ENCODE assay signal across 8 cellular contexts in the genomic region with DNA sequence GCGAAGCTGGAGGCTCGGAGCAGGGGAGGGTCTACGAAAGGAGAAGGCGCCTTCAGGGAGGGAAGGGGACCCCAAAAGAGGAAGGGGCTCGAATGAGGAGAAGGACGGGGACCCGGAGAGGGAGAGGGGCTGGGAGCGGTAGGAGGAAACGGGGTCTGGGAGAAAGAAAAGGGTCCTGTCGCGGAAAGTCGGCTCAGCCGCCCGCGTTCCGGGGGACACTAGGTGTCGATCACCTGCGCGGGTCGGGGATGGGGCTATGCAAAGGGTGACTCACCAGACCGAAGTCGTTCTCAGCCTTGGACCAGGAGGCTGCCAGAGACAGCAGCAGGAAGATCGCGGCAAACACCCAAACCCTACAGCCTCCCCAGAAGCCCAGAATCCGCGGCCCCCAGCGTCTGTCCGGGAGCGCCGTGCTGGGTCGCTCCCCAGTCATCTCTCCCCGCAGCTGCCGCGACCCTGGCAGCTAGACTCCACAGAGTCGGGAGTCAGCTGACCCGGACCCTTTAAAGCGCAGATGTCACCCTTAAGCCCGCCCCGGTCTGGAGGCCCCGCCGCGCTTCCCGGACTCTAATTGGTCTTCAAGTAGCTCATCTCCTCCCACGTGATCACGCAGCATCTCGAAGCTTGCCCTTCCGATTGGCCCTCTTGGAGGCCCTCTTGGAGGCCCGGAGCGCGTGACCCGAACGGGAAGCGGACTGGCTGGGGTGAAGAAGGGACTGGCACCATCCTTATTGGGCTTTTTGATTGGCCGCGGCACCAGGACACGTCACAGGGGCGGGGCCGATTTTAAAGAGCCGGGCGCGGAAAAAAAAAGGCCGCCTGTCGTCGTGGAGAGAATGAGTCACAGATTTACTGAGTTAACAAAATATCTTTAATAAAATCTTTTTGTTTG. TPM values are rescaled to one million over a fixed set of nuclear protein-coding genes. Genes with fewer than 3 reads are reported as not detected.
DNase-seq lines count a peak whose midpoint lies in the region; ATAC-seq and TF ChIP-seq lines count a peak whose summit lies in the region.

NEU1 (minus strand) TSS at position 478 of the 892 bp plus-strand sequence; CDS start at position 433, 45 bp downstream.

- H4K20me1 ChIP-seq in SU-DHL-6 (ENCODE audit: low read depth, low read length) (no peaks in the 10 kb centered on the region), osteoblast (ENCODE audit: insufficient read depth, low read length) (no peaks in the 10 kb centered on the region)

- ATAC-seq in HG02678 (IDR thresholded peaks at IDR 0.05; ENCODE audit: unreplicated experiment) = peak; percentile 95
- ATAC-seq in activated naive CD8-positive, alpha-beta T cell treated with anti-CD3 and anti-CD28 coated beads, Interleukin-2, amount 10 ng/mL, durations not matched to agents 7 days and 5 days (ENCODE audit: low read depth) = peak; percentile 96
- peak; percentile 97 for ATAC-seq in thoracic aorta (ENCODE audit: insufficient number of reproducible peaks, low FRiP score, low read depth)

- peaks cover 13% of the 10 kb centered on the region for H3K4me1 Mint-ChIP-seq in activated naive CD8-positive, alpha-beta T cell treated with anti-CD3 and anti-CD28 coated beads, Interleukin-2, amount 10 ng/mL, durations not matched to agents 7 days and 5 days
- H3K4me1 Mint-ChIP-seq in glutamatergic neuron (ENCODE audit: low read depth, unreplicated experiment) = peaks cover 2% of the 10 kb centered on the region

- POLR2A ChIA-PET in activated naive CD8-positive, alpha-beta T cell treated with anti-CD3 and anti-CD28 coated beads, Interleukin-2, amount 10 ng/mL, durations not matched to agents 7 days and 5 days (lab: Charles Lee) = interaction anchor here (0.7 to 2.6 kb wide), 17 partner anchors 14 to 1109 kb away, joined by 3 to 30 read pairs (median 4); partner anchors contain the start of genes ABHD16A, EHMT2, FKBPL and GPANK1

- H3K9me2 ChIP-seq in SU-DHL-6 (replicated peaks; ENCODE audit: insufficient read depth, low read length) = no peaks in the 10 kb centered on the region

- H3K79me2 ChIP-seq in SU-DHL-6 (ENCODE audit: insufficient read depth, low read length) = peaks cover 5% of the 10 kb centered on the region; the same call in 1 of the 2 replicates
- H3K79me2 ChIP-seq in osteoblast (ENCODE audit: insufficient read depth, low read length) = peaks cover 29% of the 10 kb centered on the region

- H3K36me3 ChIP-seq in SU-DHL-6 (ENCODE audit: low read length) = no peaks in the 10 kb centered on the region
- H3K36me3 ChIP-seq in osteoblast (ENCODE audit: insufficient read depth, low read length) = peaks cover 32% of the 10 kb centered on the region
- H3K36me3 ChIP-seq in thoracic aorta = peaks cover 15% of the 10 kb centered on the region

- H3K9ac ChIP-seq in SU-DHL-6 (ENCODE audit: low read length) = peak within 1 kb of the TSS; percentile 66

- peaks cover 4% of the 10 kb centered on the region for H3K27me3 Mint-ChIP-seq in activated naive CD8-positive, alpha-beta T cell treated with anti-CD3 and anti-CD28 coated beads, Interleukin-2, amount 10 ng/mL, durations not matched to agents 7 days and 5 days
- H3K27me3 Mint-ChIP-seq in glutamatergic neuron (ENCODE audit: unreplicated experiment) = peaks cover 9% of the 10 kb centered on the region

- peak within 1 kb of the TSS; percentile 86 for H3K27ac Mint-ChIP-seq in activated naive CD8-positive, alpha-beta T cell treated with anti-CD3 and anti-CD28 coated beads, Interleukin-2, amount 10 ng/mL, durations not matched to agents 7 days and 5 days
- H3K27ac Mint-ChIP-seq in glutamatergic neuron (ENCODE audit: unreplicated experiment) = peak within 1 kb of the TSS; percentile 96

- peak; percentile 99 for DNase-seq in NCI-H128 (lab: John Stamatoyannopoulos, UW; ENCODE audit: unreplicated experiment)
- peak; percentile 95 for DNase-seq in activated naive CD8-positive, alpha-beta T cell treated with anti-CD3 and anti-CD28 coated beads, Interleukin-2, amount 10 ng/mL, durations not matched to agents 7 days and 5 days
- peak; percentile 96 for DNase-seq in glutamatergic neuron
- DNase-seq in osteoblast (ENCODE audit: insufficient read length, low spot score, missing footprints) = peak; percentile 100
- DNase-seq in thoracic aorta (ENCODE audit: low spot score) = peak; percentile 100

- no peaks in the 10 kb centered on the region for H3K9me3 Mint-ChIP-seq in activated naive CD8-positive, alpha-beta T cell treated with anti-CD3 and anti-CD28 coated beads, Interleukin-2, amount 10 ng/mL, durations not matched to agents 7 days and 5 days
- peaks cover 2% of the 10 kb centered on the region for H3K9me3 Mint-ChIP-seq in glutamatergic neuron (ENCODE audit: unreplicated experiment)

- H3K27me3 ChIP-seq in SU-DHL-6 (ENCODE audit: low read length) (no peaks in the 10 kb centered on the region), osteoblast (ENCODE audit: insufficient read depth, low read length) (no peaks in the 10 kb centered on the region), thoracic aorta (replicated peaks; ENCODE audit: insufficient read depth) (no peaks in the 10 kb centered on the region)

- H3K36me3 Mint-ChIP-seq in activated naive CD8-positive, alpha-beta T cell treated with anti-CD3 and anti-CD28 coated beads, Interleukin-2, amount 10 ng/mL, durations not matched to agents 7 days and 5 days = no peaks in the 10 kb centered on the region
- no peaks in the 10 kb centered on the region for H3K36me3 Mint-ChIP-seq in glutamatergic neuron (ENCODE audit: unreplicated experiment)

- H3K4me3 ChIP-seq in SU-DHL-6 (ENCODE audit: insufficient read depth, low read length, poor library complexity, severe bottlenecking) = peak within 1 kb of the TSS; percentile 74
- peak within 1 kb of the TSS; percentile 98 for H3K4me3 ChIP-seq in osteoblast (ENCODE audit: insufficient read depth, low read length)
- H3K4me3 ChIP-seq in thoracic aorta = peak within 1 kb of the TSS; percentile 88

- TF ChIP-seq CTCF in SU-DHL-6 (IDR thresholded peaks at IDR 0.05; ENCODE audit: insufficient read depth, low read length, poor library complexity, severe bottlenecking) (no peak), glutamatergic neuron (IDR thresholded peaks at IDR 0.05; ENCODE audit: partially characterized antibody, unreplicated experiment) (no peak), osteoblast (IDR thresholded peaks at IDR 0.05; ENCODE audit: extremely low read depth, low read depth, low read length) (no peak), thoracic aorta (IDR thresholded peaks at IDR 0.05) (no peak)

- peak within 1 kb of the TSS; percentile 76 for H3K27ac ChIP-seq in SU-DHL-6 (ENCODE audit: low read depth, low read length)
- peak within 1 kb of the TSS; percentile 89 for H3K27ac ChIP-seq in osteoblast (ENCODE audit: low read depth, low read length)
- H3K27ac ChIP-seq in thoracic aorta = peak within 1 kb of the TSS; percentile 87 to 90

- peak within 1 kb of the TSS; percentile 97 for H3K4me3 Mint-ChIP-seq in activated naive CD8-positive, alpha-beta T cell treated with anti-CD3 and anti-CD28 coated beads, Interleukin-2, amount 10 ng/mL, durations not matched to agents 7 days and 5 days
- peak within 1 kb of the TSS; percentile 97 for H3K4me3 Mint-ChIP-seq in glutamatergic neuron (ENCODE audit: unreplicated experiment)

- peak; percentile 98 for TF ChIP-seq POLR2A in GM10847 (IDR thresholded peaks at IDR 0.05; ENCODE audit: extremely low read depth, insufficient read length)

- no peaks in the 10 kb centered on the region for H3K9me3 ChIP-seq in SU-DHL-6 (ENCODE audit: insufficient read depth, low read length)
- H3K9me3 ChIP-seq in osteoblast (ENCODE audit: low read depth, low read length) = no peaks in the 10 kb centered on the region
- no peaks in the 10 kb centered on the region for H3K9me3 ChIP-seq in thoracic aorta

- H3K4me2 ChIP-seq in SU-DHL-6 (ENCODE audit: low read depth, low read length, poor library complexity, severe bottlenecking) (peak within 1 kb of the TSS; percentile 78), osteoblast (ENCODE audit: insufficient read depth, low read length) (peak within 1 kb of the TSS; percentile 94)

- H3F3A ChIP-seq in SU-DHL-6 (ENCODE audit: insufficient read depth) = peaks cover 12% of the 10 kb centered on the region

- H3K4me1 ChIP-seq in osteoblast (ENCODE audit: insufficient read depth, low read length) = peaks cover 14% of the 10 kb centered on the region
- H3K4me1 ChIP-seq in thoracic aorta (ENCODE audit: control insufficient read depth in 1 of 2, low read depth in 2 of 2) = peaks cover 11 to 21% of the 10 kb centered on the region in 2 donors

- peak within 1 kb of the TSS; percentile 89 for H2AFZ ChIP-seq in SU-DHL-6 (ENCODE audit: low read depth, low read length, severe bottlenecking)
- H2AFZ ChIP-seq in osteoblast (ENCODE audit: low read length) = peak within 1 kb of the TSS; percentile 96

RNA-seq across cellular contexts. Expression of gene NEU1, which starts in this region (rescaled TPM):
- 10 to 100 TPM; 15.5 to 16.4 TPM for total RNA-seq in activated naive CD8-positive, alpha-beta T cell treated with anti-CD3 and anti-CD28 coated beads, Interleukin-2, amount 10 ng/mL, durations not matched to agents 7 days and 5 days
- 40.2 TPM for total RNA-seq in glutamatergic neuron (ENCODE audit: unreplicated experiment)
- total RNA-seq in osteoblast = 114 and 117 TPM in 2 replicates
- total RNA-seq in thoracic aorta = 10 to 100 TPM; 26.0 to 35.2 TPM

Comparison
In these comparisons a context has a peak if more than half of its experiments do, and no peak if none do; other contexts are left out.
1. Peak in every context shown above with its lines: DNase-seq, ATAC-seq, H3K4me3 ChIP-seq and H3K27ac ChIP-seq.